11 cellular contexts compared by ENCODE assay signal in the genomic region with DNA sequence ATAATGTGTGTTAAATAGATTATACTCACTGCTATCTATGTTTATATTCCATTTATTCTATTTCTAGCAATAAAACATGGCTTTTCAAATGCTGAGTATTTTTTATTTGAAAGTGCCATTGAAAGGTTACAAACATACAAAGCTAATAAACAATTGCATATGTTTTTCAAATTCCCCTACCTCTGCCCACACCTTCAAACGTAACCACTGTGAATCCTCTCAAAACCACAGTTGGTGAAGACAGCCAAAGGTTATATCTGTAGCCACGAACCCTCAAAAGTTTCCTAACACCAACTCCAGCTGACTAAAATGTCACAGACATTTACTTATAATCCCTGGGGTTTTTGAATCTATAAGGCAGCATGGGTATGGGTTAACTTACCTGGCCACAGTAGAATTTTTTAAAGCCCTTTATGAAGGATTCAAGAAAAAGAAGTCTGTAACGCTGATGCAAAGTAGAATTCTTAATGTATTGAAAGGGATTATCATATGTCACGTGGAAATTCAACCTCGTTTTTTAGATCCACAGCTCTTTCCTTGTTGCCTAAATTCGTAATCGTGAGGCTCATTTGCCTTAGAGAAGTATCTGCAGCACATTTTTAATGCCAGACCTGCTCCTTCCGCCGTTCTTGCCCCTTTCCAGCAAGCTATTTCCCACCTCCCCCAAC.
DNase-seq lines count a peak whose midpoint lies in the region; ATAC-seq and TF ChIP-seq lines count a peak whose summit lies in the region.
"Had no signal": no experiment of that assay in that cellular context is flagged by ENCODE, and none has a peak within 500 bp of the region (broad histone marks: within the 10 kb centered on the region; RNA-seq: fewer than 3 reads in every experiment).

No MANE protein-coding gene starts in this region.

- H3K4me1 Mint-ChIP-seq in T-helper 1 cell treated with Interleukin-12 subunit alpha and Interleukin-12 subunit beta and Interleukin-4 antibody, amounts not matched to agents 30 μg/mL and 1 μg/mL, for 36 hours (ENCODE audit: low read depth), result peaks cover 14% of the 10 kb centered on the region

- peak overlapping the region; percentile 33 for H3K4me3 Mint-ChIP-seq in T-helper 1 cell treated with Interleukin-12 subunit alpha and Interleukin-12 subunit beta and Interleukin-4 antibody, amounts not matched to agents 30 μg/mL and 1 μg/mL, for 36 hours
- H3K4me3 Mint-ChIP-seq: activated naive CD8-positive, alpha-beta T cell had no signal

- H3K9me3 Mint-ChIP-seq in T-helper 1 cell treated with Interleukin-12 subunit alpha and Interleukin-12 subunit beta and Interleukin-4 antibody, amounts not matched to agents 30 μg/mL and 1 μg/mL, for 36 hours, result peaks cover 3% of the 10 kb centered on the region

- peak overlapping the region; percentile 22 for H3K4me3 ChIP-seq in Jurkat, Clone E6-1 (ENCODE audit: low read length)
- H3K4me3 ChIP-seq in gastroesophageal sphincter, result no peak overlapping the region
- H3K4me3 ChIP-seq: thoracic aorta had no signal

- peak overlapping the region; percentile 54 for H3K27ac Mint-ChIP-seq in T-helper 1 cell treated with Interleukin-12 subunit alpha and Interleukin-12 subunit beta and Interleukin-4 antibody, amounts not matched to agents 30 μg/mL and 1 μg/mL, for 36 hours
- H3K27ac Mint-ChIP-seq: activated naive CD8-positive, alpha-beta T cell had no signal

- WGBS in gastroesophageal sphincter (ENCODE audit: low coverage in 1 of 2), 2 donors, result 59 to 67% methylated on average over 9 of the region's 9 CpGs

- TF ChIP-seq EP300 in gastroesophageal sphincter (IDR thresholded peaks at IDR 0.05), result no peak

- DNase-seq in T-helper 1 cell, result no peak
- peak; percentile 81 for DNase-seq in Jurkat, Clone E6-1 (ENCODE audit: low read depth, low spot score)
- DNase-seq in renal cortical epithelial cell (ENCODE audit: low read depth), result peak; percentile 28
- no peak for DNase-seq in cortex of kidney (lab: John Stamatoyannopoulos, UW)
- no peak for DNase-seq in middle frontal gyrus (ENCODE audit: extremely low spot score, low spot score)

- peaks cover 0 to 23% (median 8%) of the 10 kb centered on the region in 3 donors for H3K4me1 ChIP-seq in gastroesophageal sphincter

- no peaks in the 10 kb centered on the region for H3K9me3 ChIP-seq in gastroesophageal sphincter
- H3K9me3 ChIP-seq: thoracic aorta had no signal

- H3K27ac ChIP-seq in gastroesophageal sphincter, result no peak overlapping the region
- H3K27ac ChIP-seq: thoracic aorta had no signal

- ATAC-seq in HG02610 (IDR thresholded peaks at IDR 0.05; ENCODE audit: unreplicated experiment) (peak; percentile 71), gastroesophageal sphincter (no peak)
- ATAC-seq: Panc1 had no signal

- H3K36me3 ChIP-seq in gastroesophageal sphincter, result no peaks in the 10 kb centered on the region
- H3K36me3 ChIP-seq: thoracic aorta had no signal

- peaks cover 26% of the 10 kb centered on the region for H3K27me3 Mint-ChIP-seq in T-helper 1 cell treated with Interleukin-12 subunit alpha and Interleukin-12 subunit beta and Interleukin-4 antibody, amounts not matched to agents 30 μg/mL and 1 μg/mL, for 36 hours (ENCODE audit: low read depth)
- H3K27me3 Mint-ChIP-seq: activated naive CD8-positive, alpha-beta T cell had no signal

- H3K27me3 ChIP-seq in gastroesophageal sphincter, result no peaks in the 10 kb centered on the region

- no peak for TF ChIP-seq POLR2A in gastroesophageal sphincter (IDR thresholded peaks at IDR 0.05)

- peaks cover 2% of the 10 kb centered on the region for H3K36me3 Mint-ChIP-seq in T-helper 1 cell treated with Interleukin-12 subunit alpha and Interleukin-12 subunit beta and Interleukin-4 antibody, amounts not matched to agents 30 μg/mL and 1 μg/mL, for 36 hours (ENCODE audit: low read depth)
- H3K36me3 Mint-ChIP-seq: activated naive CD8-positive, alpha-beta T cell had no signal

- TF ChIP-seq CTCF in gastroesophageal sphincter (IDR thresholded peaks at IDR 0.05), result no peak

Comparison
In these comparisons a context has a peak if more than half of its experiments do, and no peak if none do; other contexts are left out.
1. DNase-seq: peak in Jurkat, Clone E6-1 (single experiment) and renal cortical epithelial cell (single experiment); none in T-helper 1 cell (0 of 5), cortex of kidney (single experiment) and middle frontal gyrus (single experiment).